8 cellular contexts compared by ENCODE assay signal in the genomic region with DNA sequence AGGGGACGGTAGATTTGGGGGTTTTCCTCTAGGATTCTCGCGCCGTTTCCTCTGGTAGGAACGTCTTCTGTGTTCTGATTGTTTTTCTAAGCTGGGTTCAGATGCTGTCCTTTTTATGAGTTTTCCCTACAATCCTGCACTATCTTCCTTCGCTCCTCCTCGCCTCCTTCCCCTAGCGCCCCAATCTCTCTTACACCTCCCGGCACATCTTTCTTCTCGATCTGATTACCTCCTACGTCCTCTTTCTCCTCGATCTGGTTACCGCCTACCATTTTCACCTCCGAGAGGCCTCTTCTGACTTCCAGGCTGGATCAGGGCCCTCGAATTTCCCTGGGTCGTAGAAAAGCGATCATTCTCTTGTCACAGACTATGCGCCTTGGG. TPM values are rescaled to one million over a fixed set of nuclear protein-coding genes. Genes with fewer than 3 reads are reported as not detected.
DNase-seq lines count a peak whose midpoint lies in the region; ATAC-seq, FAIRE-seq and TF ChIP-seq lines count a peak whose summit lies in the region.

No MANE protein-coding gene starts in this region.

- no peak for FAIRE-seq in keratinocyte (lab: Jason Lieb, UNC)

- H3K4me3 ChIP-seq in keratinocyte (ENCODE audit: control insufficient read depth in 2 of 3, extremely low read depth in 1 of 3, insufficient read depth in 2 of 3, low read depth in 1 of 3, low read length in 3 of 3) (peak overlapping the region; percentile 73 to 100 (median 100)), stomach smooth muscle (ENCODE audit: low read length in 2 of 2) (peak overlapping the region; percentile 89 to 99)

- H3K9me3 Mint-ChIP-seq in activated naive CD4-positive, alpha-beta T cell treated with anti-CD3 and anti-CD28 coated beads, Interleukin-2, amount 10 ng/mL, durations not matched to agents 7 days and 5 days, result no peaks in the 10 kb centered on the region

- peak overlapping the region; percentile 98 for H3K4me2 ChIP-seq in keratinocyte (ENCODE audit: control insufficient read depth, extremely low read depth, insufficient read depth, low read depth, low read length)

- peak overlapping the region; percentile 89 for H3K4me3 Mint-ChIP-seq in activated naive CD4-positive, alpha-beta T cell treated with anti-CD3 and anti-CD28 coated beads, Interleukin-2, amount 10 ng/mL, durations not matched to agents 7 days and 5 days

- H3K36me3 ChIP-seq in keratinocyte (ENCODE audit: control insufficient read depth in 2 of 2, extremely low read depth in 1 of 2, insufficient read depth in 2 of 2, low read length in 2 of 2) (peaks cover 15 to 38% of the 10 kb centered on the region in 2 experiments), stomach smooth muscle (ENCODE audit: control insufficient read depth in 2 of 2, insufficient read depth in 2 of 2, low read length in 2 of 2) (peaks cover 20 to 28% of the 10 kb centered on the region in 2 donors)

- H3K9me1 ChIP-seq in keratinocyte (ENCODE audit: control insufficient read depth, extremely low read depth, insufficient read depth, low read length), result peaks cover 3% of the 10 kb centered on the region

- no peak for TF ChIP-seq CTCF in keratinocyte (optimal IDR thresholded peaks at IDR 0.05 in 1 of 3, IDR thresholded peaks at IDR 0.05 in 1 of 3, conservative IDR thresholded peaks at IDR 0.05 in 1 of 3; ENCODE audit: extremely low read depth in 1 of 3, insufficient read depth in 2 of 3, low read length in 3 of 3)

- H3K9ac ChIP-seq in keratinocyte (ENCODE audit: control insufficient read depth, extremely low read depth, insufficient read depth, low read length) (peak overlapping the region; percentile 96), stomach smooth muscle (ENCODE audit: low read length in 2 of 2) (peak overlapping the region; percentile 97 to 99)

- peaks cover 16% of the 10 kb centered on the region for H4K20me1 ChIP-seq in keratinocyte (ENCODE audit: control insufficient read depth, extremely low read depth, insufficient read depth, low read length)

- dilution Hi-C loops in keratinocyte (cut with MboI; ENCODE audit: extremely low pct_ligation_motif_present, low sequenced_read_pairs), result no loop called here

- no peaks in the 10 kb centered on the region for H3K27me3 ChIP-seq in keratinocyte (ENCODE audit: control insufficient read depth, extremely low read depth, insufficient read depth, low read length)
- H3K27me3 ChIP-seq in stomach smooth muscle (ENCODE audit: control insufficient read depth in 1 of 2, insufficient read depth in 2 of 2, low read length in 2 of 2), result no peaks in the 10 kb centered on the region

- H2AFZ ChIP-seq in keratinocyte (ENCODE audit: control insufficient read depth, low read length), result peak overlapping the region; percentile 97

- H3K79me2 ChIP-seq in keratinocyte (ENCODE audit: control insufficient read depth, insufficient read depth, low read length), result peaks cover 80% of the 10 kb centered on the region

- peak; percentile 6 for ATAC-seq in GM18907 (IDR thresholded peaks at IDR 0.05; ENCODE audit: unreplicated experiment)
- peak; percentile 7 for ATAC-seq in HG03103 (IDR thresholded peaks at IDR 0.05; ENCODE audit: low read depth, unreplicated experiment)

- DNase-seq in activated naive CD4-positive, alpha-beta T cell treated with anti-CD3 and anti-CD28 coated beads, Interleukin-2, amount 10 ng/mL, durations not matched to agents 7 days and 5 days, result no peak
- DNase-seq in keratinocyte (ENCODE audit: low read depth, low spot score), result no peak
- DNase-seq in retina, result no peak
- no peak for DNase-seq in D341Med (ENCODE audit: low spot score)
- no peak for DNase-seq in iPS-NIHi7 (ENCODE audit: extremely low spot score)

- H3K27ac ChIP-seq in keratinocyte (ENCODE audit: control insufficient read depth, insufficient read depth, low read length), result peak overlapping the region; percentile 98
- peak overlapping the region; percentile 98 for H3K27ac ChIP-seq in stomach smooth muscle (ENCODE audit: low read length)

- H3K36me3 Mint-ChIP-seq in activated naive CD4-positive, alpha-beta T cell treated with anti-CD3 and anti-CD28 coated beads, Interleukin-2, amount 10 ng/mL, durations not matched to agents 7 days and 5 days, result peaks cover 31% of the 10 kb centered on the region

- peak overlapping the region; percentile 92 for H3K27ac Mint-ChIP-seq in activated naive CD4-positive, alpha-beta T cell treated with anti-CD3 and anti-CD28 coated beads, Interleukin-2, amount 10 ng/mL, durations not matched to agents 7 days and 5 days

- H3K27me3 Mint-ChIP-seq in activated naive CD4-positive, alpha-beta T cell treated with anti-CD3 and anti-CD28 coated beads, Interleukin-2, amount 10 ng/mL, durations not matched to agents 7 days and 5 days, result no peaks in the 10 kb centered on the region

- H3K9me3 ChIP-seq in keratinocyte (ENCODE audit: control insufficient read depth, low read depth, low read length) (no peaks in the 10 kb centered on the region), stomach smooth muscle (ENCODE audit: control insufficient read depth in 2 of 2, low read length in 2 of 2) (no peaks in the 10 kb centered on the region)

- H3K4me1 ChIP-seq in keratinocyte (ENCODE audit: control insufficient read depth, extremely low read depth, insufficient read depth, low read length), result peaks cover 28% of the 10 kb centered on the region
- H3K4me1 ChIP-seq in stomach smooth muscle (ENCODE audit: control insufficient read depth, insufficient read depth, low read length), result peaks cover 39% of the 10 kb centered on the region

- CTCF ChIA-PET in activated naive CD4-positive, alpha-beta T cell treated with anti-CD3 and anti-CD28 coated beads, Interleukin-2, amount 10 ng/mL, durations not matched to agents 7 days and 5 days (lab: Charles Lee), result no interaction called here

- peaks cover 49% of the 10 kb centered on the region for H3K4me1 Mint-ChIP-seq in activated naive CD4-positive, alpha-beta T cell treated with anti-CD3 and anti-CD28 coated beads, Interleukin-2, amount 10 ng/mL, durations not matched to agents 7 days and 5 days

RNA-seq across cellular contexts. Expression of a gene that starts 0.4 kb away (rescaled TPM):
- 35.8 to 73.3 TPM (median 70.1 TPM) in 3 replicates for polyA plus RNA-seq in keratinocyte
- 436 TPM for polyA plus RNA-seq in keratinocyte (2011; ENCODE audit: low read depth)
- polyA plus RNA-seq in keratinocyte (2011; cell fraction: cytosol; rRNA removed), result 76.1 and 93.5 TPM in 2 replicates
- polyA plus RNA-seq in keratinocyte (2011; cell fraction: nucleus; rRNA removed), result 48.1 and 52.6 TPM in 2 replicates
- polyA plus RNA-seq in keratinocyte (2012; ENCODE audit: low replicate concordance), result 79.0 and 107 TPM in 2 replicates
- polyA minus RNA-seq in keratinocyte, result 8.0 to 37.1 TPM (median 26.1 TPM) in 3 replicates
- polyA minus RNA-seq in keratinocyte (2011; cell fraction: cytosol; rRNA and poly(A)+ RNA removed), result 54.9 TPM
- 11.1 and 11.4 TPM in 2 replicates for polyA minus RNA-seq in keratinocyte (2011; cell fraction: nucleus; rRNA and poly(A)+ RNA removed)

RNA-seq across cellular contexts. Expression of a gene that starts 0.8 kb away (rescaled TPM):
- 35.6 to 137 TPM (median 99.1 TPM) in 3 replicates for polyA plus RNA-seq in keratinocyte
- 177 TPM for polyA plus RNA-seq in keratinocyte (2011; ENCODE audit: low read depth)
- polyA plus RNA-seq in keratinocyte (2011; cell fraction: cytosol; rRNA removed), result 91.9 and 165 TPM in 2 replicates
- polyA plus RNA-seq in keratinocyte (2011; cell fraction: nucleus; rRNA removed), result 67.6 and 86.7 TPM in 2 replicates
- 85.4 and 236 TPM in 2 replicates for polyA plus RNA-seq in keratinocyte (2012; ENCODE audit: low replicate concordance)
- 9.3 to 41.5 TPM (median 11.3 TPM) in 3 replicates for polyA minus RNA-seq in keratinocyte
- 23.8 TPM for polyA minus RNA-seq in keratinocyte (2011; cell fraction: cytosol; rRNA and poly(A)+ RNA removed)
- polyA minus RNA-seq in keratinocyte (2011; cell fraction: nucleus; rRNA and poly(A)+ RNA removed), result 3.6 and 10.3 TPM in 2 replicates

RNA-seq across cellular contexts. Expression of a gene that starts 29.4 kb away (rescaled TPM):
- polyA plus RNA-seq in keratinocyte, result 2.8 to 3.5 TPM (median 3.3 TPM) in 3 replicates
- polyA plus RNA-seq in keratinocyte (2011; ENCODE audit: low read depth), result 0.67 TPM
- polyA plus RNA-seq in keratinocyte (2011; cell fraction: cytosol; rRNA removed), result 1.3 and 2.5 TPM in 2 replicates
- polyA plus RNA-seq in keratinocyte (2011; cell fraction: nucleus; rRNA removed), result 4.1 and 6.8 TPM in 2 replicates
- 4.1 and 4.7 TPM in 2 replicates for polyA plus RNA-seq in keratinocyte (2012; ENCODE audit: low replicate concordance)
- 2.0 to 3.2 TPM (median 2.2 TPM) in 3 replicates for polyA minus RNA-seq in keratinocyte
- 2.1 TPM for polyA minus RNA-seq in keratinocyte (2011; cell fraction: cytosol; rRNA and poly(A)+ RNA removed)
- polyA minus RNA-seq in keratinocyte (2011; cell fraction: nucleus; rRNA and poly(A)+ RNA removed), result 4.5 and 5.0 TPM in 2 replicates

RNA-seq across cellular contexts. Expression of a gene that starts 29.6 kb away (rescaled TPM):
- polyA plus RNA-seq in keratinocyte, result 21.8 to 28.6 TPM (median 25.0 TPM) in 3 replicates
- 16.6 TPM for polyA plus RNA-seq in keratinocyte (2011; ENCODE audit: low read depth)
- polyA plus RNA-seq in keratinocyte (2011; cell fraction: cytosol; rRNA removed), result 16.2 and 19.3 TPM in 2 replicates
- 45.4 and 56.4 TPM in 2 replicates for polyA plus RNA-seq in keratinocyte (2011; cell fraction: nucleus; rRNA removed)
- 20.4 and 21.3 TPM in 2 replicates for polyA plus RNA-seq in keratinocyte (2012; ENCODE audit: low replicate concordance)
- polyA minus RNA-seq in keratinocyte, result 25.9 to 50.1 TPM (median 26.0 TPM) in 3 replicates
- polyA minus RNA-seq in keratinocyte (2011; cell fraction: cytosol; rRNA and poly(A)+ RNA removed), result 21.5 TPM
- 18.2 and 19.1 TPM in 2 replicates for polyA minus RNA-seq in keratinocyte (2011; cell fraction: nucleus; rRNA and poly(A)+ RNA removed)

RNA-seq across cellular contexts. Expression of a gene that starts 34.7 kb away (rescaled TPM):
- 352 to 488 TPM (median 383 TPM) in 3 replicates for polyA plus RNA-seq in keratinocyte
- 103 TPM for polyA plus RNA-seq in keratinocyte (2011; ENCODE audit: low read depth)
- polyA plus RNA-seq in keratinocyte (2011; cell fraction: cytosol; rRNA removed), result 336 and 813 TPM in 2 replicates
- 214 and 228 TPM in 2 replicates for polyA plus RNA-seq in keratinocyte (2011; cell fraction: nucleus; rRNA removed)
- 163 and 581 TPM in 2 replicates for polyA plus RNA-seq in keratinocyte (2012; ENCODE audit: low replicate concordance)
- 171 to 286 TPM (median 176 TPM) in 3 replicates for polyA minus RNA-seq in keratinocyte
- polyA minus RNA-seq in keratinocyte (2011; cell fraction: cytosol; rRNA and poly(A)+ RNA removed), result 596 TPM
- polyA minus RNA-seq in keratinocyte (2011; cell fraction: nucleus; rRNA and poly(A)+ RNA removed), result 115 and 120 TPM in 2 replicates
